26 cellular contexts compared by ENCODE assay signal in the genomic region with DNA sequence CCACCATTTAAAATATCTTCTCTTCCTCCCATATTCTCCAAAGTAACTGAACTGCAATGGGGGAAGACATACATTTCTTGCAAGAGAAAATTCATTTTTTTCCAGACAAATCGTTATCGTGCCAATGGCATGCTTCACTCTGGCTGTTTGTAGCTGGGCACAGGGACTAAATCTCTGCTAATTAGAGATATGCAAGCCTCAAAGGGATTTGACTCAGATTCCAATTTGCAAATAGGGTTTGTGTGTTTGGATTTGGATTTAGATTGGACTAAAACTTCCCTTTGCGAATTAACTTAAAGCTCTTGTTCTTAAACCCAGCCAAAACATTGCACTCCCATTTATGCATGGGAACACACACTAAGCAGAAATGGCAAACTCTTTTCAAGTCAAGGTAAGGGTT.
"Had no signal": no experiment of that assay in that cellular context is flagged by ENCODE, and none has a peak within 500 bp of the region (broad histone marks: within the 10 kb centered on the region; RNA-seq: fewer than 3 reads in every experiment).

No MANE protein-coding gene starts in this region.

- H3K27ac ChIP-seq: left lung, lower lobe of right lung, parathyroid adenoma, psoas muscle, right atrium auricular region, right lobe of liver, skin epidermis, spleen, tibial nerve, uterus had no signal

- H3K4me3 Mint-ChIP-seq: naive thymus-derived CD8-positive, alpha-beta T cell; nephron; neural crest cell; stimulated activated memory B cell treated with anti-CD40 and anti-IgM and Interleukin-4, amounts not matched to agents 10 μg/mL and 1 μg/mL and 100 μg/mL, for 72 hours; stimulated activated naive CD8-positive, alpha-beta T cell treated with anti-CD3 and anti-CD28 coated beads, Interleukin-15, amount 100 ng/mL, for 72 hours; type B pancreatic cell had no signal

- H3K27me3 ChIP-seq: left lung, right atrium auricular region, right lobe of liver, spleen, tibial nerve, uterus had no signal

- H3K4me1 ChIP-seq: left lung, lower lobe of right lung, parathyroid adenoma, right atrium auricular region, spleen, tibial nerve, uterus had no signal

- H3K27me3 Mint-ChIP-seq: stimulated activated memory B cell treated with anti-CD40 and anti-IgM and Interleukin-4, amounts not matched to agents 10 μg/mL and 1 μg/mL and 100 μg/mL, for 72 hours; type B pancreatic cell had no signal

- H3K9me3 Mint-ChIP-seq: immature natural killer cell; naive thymus-derived CD8-positive, alpha-beta T cell; neural crest cell; stimulated activated memory B cell treated with anti-CD40 and anti-IgM and Interleukin-4, amounts not matched to agents 10 μg/mL and 1 μg/mL and 100 μg/mL, for 72 hours; stimulated activated naive CD8-positive, alpha-beta T cell treated with anti-CD3 and anti-CD28 coated beads, Interleukin-15, amount 100 ng/mL, for 72 hours had no signal

- H3K36me3 ChIP-seq: left lung, lower lobe of right lung, right atrium auricular region, right lobe of liver, spleen, tibial nerve, uterus had no signal

- H3K9me3 ChIP-seq: left lung, lower lobe of right lung, psoas muscle, right atrium auricular region, right lobe of liver, spleen, tibial nerve, uterus had no signal

- H3K9ac ChIP-seq: parathyroid adenoma had no signal

- DNase-seq: hypothalamus; immature natural killer cell; kidney; left colon; left lung; lower lobe of right lung; mammary epithelial cell; mesenchymal stem cell; naive thymus-derived CD8-positive, alpha-beta T cell; nucleus accumbens; psoas muscle; right lobe of liver; spleen; stimulated activated CD4-positive, alpha-beta T cell treated with anti-CD3 and anti-CD28 coated beads, Interleukin-4, amount 100 ng/mL, for 24 hours; stimulated activated naive CD4-positive, alpha-beta T cell treated with Interleukin-2 at 50 U/mL for 16 hours; stimulated activated naive CD8-positive, alpha-beta T cell treated with anti-CD3 and anti-CD28 coated beads, Interleukin-15, amount 100 ng/mL, for 72 hours; substantia nigra; uterus had no signal

- H3K4me1 Mint-ChIP-seq: naive thymus-derived CD8-positive, alpha-beta T cell; nephron; neural crest cell; stimulated activated memory B cell treated with anti-CD40 and anti-IgM and Interleukin-4, amounts not matched to agents 10 μg/mL and 1 μg/mL and 100 μg/mL, for 72 hours; stimulated activated naive CD8-positive, alpha-beta T cell treated with anti-CD3 and anti-CD28 coated beads, Interleukin-15, amount 100 ng/mL, for 72 hours had no signal

- H3K27ac Mint-ChIP-seq: naive thymus-derived CD8-positive, alpha-beta T cell; nephron; stimulated activated memory B cell treated with anti-CD40 and anti-IgM and Interleukin-4, amounts not matched to agents 10 μg/mL and 1 μg/mL and 100 μg/mL, for 72 hours; stimulated activated naive CD8-positive, alpha-beta T cell treated with anti-CD3 and anti-CD28 coated beads, Interleukin-15, amount 100 ng/mL, for 72 hours; type B pancreatic cell had no signal

- ATAC-seq: left colon; left lung; lower lobe of right lung; naive thymus-derived CD8-positive, alpha-beta T cell; psoas muscle; right lobe of liver; stimulated activated memory B cell treated with anti-CD40 and anti-IgM and Interleukin-4, amounts not matched to agents 10 μg/mL and 1 μg/mL and 100 μg/mL, for 72 hours; stimulated activated naive CD8-positive, alpha-beta T cell treated with anti-CD3 and anti-CD28 coated beads, Interleukin-15, amount 100 ng/mL, for 72 hours had no signal

- H3K4me3 ChIP-seq: left lung, lower lobe of right lung, psoas muscle, right atrium auricular region, right lobe of liver, skin epidermis, spleen, tibial nerve, uterus had no signal

- H3K36me3 Mint-ChIP-seq: immature natural killer cell; naive thymus-derived CD8-positive, alpha-beta T cell; stimulated activated memory B cell treated with anti-CD40 and anti-IgM and Interleukin-4, amounts not matched to agents 10 μg/mL and 1 μg/mL and 100 μg/mL, for 72 hours; type B pancreatic cell had no signal
